Comparison of ENCODE assay signal across 4 cellular contexts in the genomic region with DNA sequence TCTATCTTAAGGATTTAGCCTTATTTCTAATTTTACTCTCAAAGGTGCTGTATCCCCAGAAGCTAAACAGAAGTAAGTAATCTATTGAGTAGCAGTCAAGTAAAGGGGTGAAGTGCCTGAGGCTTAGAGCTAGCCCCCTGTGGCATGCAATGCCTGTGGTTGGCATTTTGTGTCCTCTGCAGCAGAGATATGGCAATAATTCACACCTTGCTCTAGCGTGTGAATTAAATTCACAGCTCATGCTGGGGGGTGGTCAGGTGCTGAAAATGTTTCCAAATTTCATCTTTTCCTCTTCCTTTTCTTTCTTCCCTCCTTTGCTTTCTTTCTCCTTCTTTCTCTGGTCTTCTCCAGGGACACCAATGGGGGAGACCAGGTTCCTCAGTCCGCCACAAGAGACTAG.
"Had no signal": no experiment of that assay in that cellular context is flagged by ENCODE, and none has a peak within 500 bp of the region (broad histone marks: within the 10 kb centered on the region; RNA-seq: fewer than 3 reads in every experiment).

No MANE protein-coding gene starts in this region.

- DNase-seq: IMR-90 had no signal

- H3K27ac ChIP-seq: HL-60 had no signal

- H3K4me3 ChIP-seq: K562 had no signal

- H3K4me3 Mint-ChIP-seq: IgD-negative memory B cell had no signal

- H3K36me3 Mint-ChIP-seq: IgD-negative memory B cell had no signal
